1 cellular context compared by ENCODE assay signal in genomic region chr15:41914406-41914805, GRCh38.
TF ChIP-seq lines count a peak whose summit lies in the region.

No MANE protein-coding gene starts in this region.

TF ChIP-seq in GM23338, 12 proteins besides CTCF, POLR2A, EP300 and RAD21:
- TF ChIP-seq, protein P1, sequence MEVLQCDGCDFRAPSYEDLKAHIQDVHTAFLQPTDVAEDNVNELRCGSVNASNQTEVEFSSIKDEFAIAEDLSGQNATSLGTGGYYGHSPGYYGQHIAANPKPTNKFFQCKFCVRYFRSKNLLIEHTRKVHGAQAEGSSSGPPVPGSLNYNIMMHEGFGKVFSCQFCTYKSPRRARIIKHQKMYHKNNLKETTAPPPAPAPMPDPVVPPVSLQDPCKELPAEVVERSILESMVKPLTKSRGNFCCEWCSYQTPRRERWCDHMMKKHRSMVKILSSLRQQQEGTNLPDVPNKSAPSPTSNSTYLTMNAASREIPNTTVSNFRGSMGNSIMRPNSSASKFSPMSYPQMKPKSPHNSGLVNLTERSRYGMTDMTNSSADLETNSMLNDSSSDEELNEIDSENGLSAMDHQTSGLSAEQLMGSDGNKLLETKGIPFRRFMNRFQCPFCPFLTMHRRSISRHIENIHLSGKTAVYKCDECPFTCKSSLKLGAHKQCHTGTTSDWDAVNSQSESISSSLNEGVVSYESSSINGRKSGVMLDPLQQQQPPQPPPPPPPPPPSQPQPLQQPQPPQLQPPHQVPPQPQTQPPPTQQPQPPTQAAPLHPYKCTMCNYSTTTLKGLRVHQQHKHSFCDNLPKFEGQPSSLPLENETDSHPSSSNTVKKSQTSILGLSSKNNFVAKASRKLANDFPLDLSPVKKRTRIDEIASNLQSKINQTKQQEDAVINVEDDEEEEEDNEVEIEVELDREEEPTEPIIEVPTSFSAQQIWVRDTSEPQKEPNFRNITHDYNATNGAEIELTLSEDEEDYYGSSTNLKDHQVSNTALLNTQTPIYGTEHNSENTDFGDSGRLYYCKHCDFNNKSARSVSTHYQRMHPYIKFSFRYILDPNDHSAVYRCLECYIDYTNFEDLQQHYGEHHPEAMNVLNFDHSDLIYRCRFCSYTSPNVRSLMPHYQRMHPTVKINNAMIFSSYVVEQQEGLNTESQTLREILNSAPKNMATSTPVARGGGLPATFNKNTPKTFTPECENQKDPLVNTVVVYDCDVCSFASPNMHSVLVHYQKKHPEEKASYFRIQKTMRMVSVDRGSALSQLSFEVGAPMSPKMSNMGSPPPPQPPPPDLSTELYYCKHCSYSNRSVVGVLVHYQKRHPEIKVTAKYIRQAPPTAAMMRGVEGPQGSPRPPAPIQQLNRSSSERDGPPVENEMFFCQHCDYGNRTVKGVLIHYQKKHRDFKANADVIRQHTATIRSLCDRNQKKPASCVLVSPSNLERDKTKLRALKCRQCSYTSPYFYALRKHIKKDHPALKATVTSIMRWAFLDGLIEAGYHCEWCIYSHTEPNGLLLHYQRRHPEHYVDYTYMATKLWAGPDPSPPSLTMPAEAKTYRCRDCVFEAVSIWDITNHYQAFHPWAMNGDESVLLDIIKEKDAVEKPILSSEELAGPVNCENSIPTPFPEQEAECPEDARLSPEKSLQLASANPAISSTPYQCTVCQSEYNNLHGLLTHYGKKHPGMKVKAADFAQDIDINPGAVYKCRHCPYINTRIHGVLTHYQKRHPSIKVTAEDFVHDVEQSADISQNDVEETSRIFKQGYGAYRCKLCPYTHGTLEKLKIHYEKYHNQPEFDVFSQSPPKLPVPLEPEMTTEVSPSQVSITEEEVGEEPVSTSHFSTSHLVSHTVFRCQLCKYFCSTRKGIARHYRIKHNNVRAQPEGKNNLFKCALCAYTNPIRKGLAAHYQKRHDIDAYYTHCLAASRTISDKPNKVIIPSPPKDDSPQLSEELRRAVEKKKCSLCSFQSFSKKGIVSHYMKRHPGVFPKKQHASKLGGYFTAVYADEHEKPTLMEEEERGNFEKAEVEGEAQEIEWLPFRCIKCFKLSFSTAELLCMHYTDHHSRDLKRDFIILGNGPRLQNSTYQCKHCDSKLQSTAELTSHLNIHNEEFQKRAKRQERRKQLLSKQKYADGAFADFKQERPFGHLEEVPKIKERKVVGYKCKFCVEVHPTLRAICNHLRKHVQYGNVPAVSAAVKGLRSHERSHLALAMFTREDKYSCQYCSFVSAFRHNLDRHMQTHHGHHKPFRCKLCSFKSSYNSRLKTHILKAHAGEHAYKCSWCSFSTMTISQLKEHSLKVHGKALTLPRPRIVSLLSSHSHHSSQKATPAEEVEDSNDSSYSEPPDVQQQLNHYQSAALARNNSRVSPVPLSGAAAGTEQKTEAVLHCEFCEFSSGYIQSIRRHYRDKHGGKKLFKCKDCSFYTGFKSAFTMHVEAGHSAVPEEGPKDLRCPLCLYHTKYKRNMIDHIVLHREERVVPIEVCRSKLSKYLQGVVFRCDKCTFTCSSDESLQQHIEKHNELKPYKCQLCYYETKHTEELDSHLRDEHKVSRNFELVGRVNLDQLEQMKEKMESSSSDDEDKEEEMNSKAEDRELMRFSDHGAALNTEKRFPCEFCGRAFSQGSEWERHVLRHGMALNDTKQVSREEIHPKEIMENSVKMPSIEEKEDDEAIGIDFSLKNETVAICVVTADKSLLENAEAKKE (CRISPR knock-in tag; IDR thresholded peaks at IDR 0.05) = no peak
- TF ChIP-seq JUNB (IDR thresholded peaks at IDR 0.05; ENCODE audit: unreplicated experiment) (no peak), ZNF114 (CRISPR knock-in tag; IDR thresholded peaks at IDR 0.05) (no peak), STAT1 (IDR thresholded peaks at IDR 0.05; ENCODE audit: unreplicated experiment) (no peak), NANOG (IDR thresholded peaks at IDR 0.05; ENCODE audit: borderline replicate concordance) (no peak), ETS1 (IDR thresholded peaks at IDR 0.05) (no peak), EZH2 (IDR thresholded peaks at IDR 0.05; ENCODE audit: low read depth, unreplicated experiment) (no peak), ZNF331 (CRISPR knock-in tag; IDR thresholded peaks at IDR 0.05; ENCODE audit: low read depth) (no peak)
